Comparison of ENCODE assay signal across 1 cellular context in genomic region chr13:110396913-110397379, GRCh38.
A peak's percentile ranks its signal among the peaks of the same experiment; 100 is the strongest.
TF ChIP-seq lines count a peak whose summit lies in the region.

No MANE protein-coding gene starts in this region.

TF ChIP-seq in SK-N-SH, 30 proteins besides CTCF, POLR2A, EP300 and RAD21 (continued from another document):
- TF ChIP-seq ZBTB33 (IDR thresholded peaks at IDR 0.05; ENCODE audit: borderline replicate concordance, low read depth) (no peak), MEF2A (IDR thresholded peaks at IDR 0.05; ENCODE audit: borderline replicate concordance, low read depth) (peak; percentile 38; the same call in 1 of the 2 replicates), NFIC (IDR thresholded peaks at IDR 0.05; ENCODE audit: borderline replicate concordance) (peak; percentile 68)
